12 cellular contexts compared by ENCODE assay signal in genomic region chr2:72116081-72116533, GRCh38. TPM values are rescaled to one million over a fixed set of nuclear protein-coding genes. Genes with fewer than 3 reads are reported as not detected.
DNase-seq lines count a peak whose midpoint lies in the region; ATAC-seq and TF ChIP-seq lines count a peak whose summit lies in the region.
"Had no signal": no experiment of that assay in that cellular context is flagged by ENCODE, and none has a peak within 500 bp of the region (broad histone marks: within the 10 kb centered on the region; RNA-seq: fewer than 3 reads in every experiment).

No MANE protein-coding gene starts in this region.

- peak overlapping the region; percentile 41 for H2BK12ac ChIP-seq in trophoblast cell (ENCODE audit: low read length)

- intact Hi-C loops in IMR-90 (cut with micrococcal nuclease) = no loop called here
- intact Hi-C loops in colonic mucosa (cut with DNase I) = no loop called here
- intact Hi-C loops in testis (cut with DNase I; ENCODE audit: low total_unique reads) = no loop called here

- no peaks in the 10 kb centered on the region for H3K9me1 ChIP-seq in IMR-90 (ENCODE audit: insufficient read depth, low read length)

- H4K8ac ChIP-seq in IMR-90 (ENCODE audit: low read depth in 2 of 2, low read length in 2 of 2) = 0 out of 4 replicates have a peak overlapping the region, but pooled peaks of 1 of the 2 experiments have one; percentile 40
- H4K8ac ChIP-seq in trophoblast cell (ENCODE audit: low read depth, low read length) = no peak overlapping the region

- H3K23ac ChIP-seq in IMR-90 (ENCODE audit: low read depth, low read length) (no peak overlapping the region), trophoblast cell (ENCODE audit: low read length) (no peak overlapping the region)

- no peak overlapping the region for H3K27ac ChIP-seq in IMR-90 (ENCODE audit: insufficient read depth, low read length)
- H3K27ac ChIP-seq in colonic mucosa = no peak overlapping the region
- peak overlapping the region; percentile 79 for H3K27ac ChIP-seq in trophoblast cell (ENCODE audit: low read depth, low read length)
- no peak overlapping the region for H3K27ac ChIP-seq in testis
- H3K27ac ChIP-seq: esophagus muscularis mucosa, HL-60 had no signal

- H3K27me3 ChIP-seq in IMR-90 (ENCODE audit: control insufficient read depth, insufficient read depth, low read length) (peaks cover 8% of the 10 kb centered on the region), colonic mucosa (no peaks in the 10 kb centered on the region), trophoblast cell (ENCODE audit: insufficient read depth, low read length) (no peaks in the 10 kb centered on the region), testis (no peaks in the 10 kb centered on the region)

- DNase-seq in GM13977 (ENCODE audit: low spot score) (no peak), IMR-90 (no peak), colonic mucosa (peak; percentile 9), trophoblast cell (peak; percentile 67 to 85), testis (no peak)
- DNase-seq: activated CD8-positive, alpha-beta memory T cell treated with anti-CD3 and anti-CD28 coated beads, Interleukin-2, amount 50 U/mL, for 48 hours; stimulated activated CD8-positive, alpha-beta memory T cell treated with anti-CD3 and anti-CD28 coated beads, Interleukin-4, amount 100 ng/mL, for 48 hours had no signal

- H3K79me2 ChIP-seq in trophoblast cell (ENCODE audit: control insufficient read depth, insufficient read depth, low read length, poor library complexity) = no peaks in the 10 kb centered on the region

- no peaks in the 10 kb centered on the region for H3K9me3 ChIP-seq in IMR-90 (ENCODE audit: control insufficient read depth, insufficient read depth, low read length)
- H3K9me3 ChIP-seq in colonic mucosa = no peaks in the 10 kb centered on the region
- peaks cover under 1% of the 10 kb centered on the region for H3K9me3 ChIP-seq in trophoblast cell (ENCODE audit: insufficient read depth, low read depth, low read length)
- no peaks in the 10 kb centered on the region for H3K9me3 ChIP-seq in testis
- H3K9me3 ChIP-seq: esophagus muscularis mucosa had no signal

- H2BK120ac ChIP-seq in IMR-90 (ENCODE audit: low read depth, low read length) = no peak overlapping the region
- peak overlapping the region; percentile 18 for H2BK120ac ChIP-seq in trophoblast cell (ENCODE audit: insufficient read depth, low read length, poor library complexity)

- H4K5ac ChIP-seq in IMR-90 (ENCODE audit: low read depth, low read length) = no peak overlapping the region

- no peak for TF ChIP-seq RAD21 in IMR-90 (IDR thresholded peaks at IDR 0.05; ENCODE audit: low read length)

- H3K4me3 ChIP-seq in IMR-90 (ENCODE audit: insufficient read depth, low read depth, low read length) (no peak overlapping the region), colonic mucosa (no peak overlapping the region), trophoblast cell (ENCODE audit: low read depth, low read length) (no peak overlapping the region), testis (no peak overlapping the region)
- H3K4me3 ChIP-seq: esophagus muscularis mucosa had no signal

- in situ Hi-C loops in GM13977 (cut with MboI; ENCODE audit: low pct_unique_long_range_greater_than_20kb, low sequenced_read_pairs, unreplicated experiment) = no loop called here
- in situ Hi-C loops in IMR-90 (cut with MboI; ENCODE audit: low sequenced_read_pairs) = no loop called here

- H3K79me1 ChIP-seq in IMR-90 (ENCODE audit: low read depth in 1 of 2, low read length in 2 of 2) (no peaks in the 10 kb centered on the region), trophoblast cell (ENCODE audit: low read length) (peaks cover 11% of the 10 kb centered on the region)

- H3K4ac ChIP-seq in IMR-90 (ENCODE audit: low read depth, low read length) (no peak overlapping the region; the same call in 1 of the 2 replicates), trophoblast cell (ENCODE audit: low read depth, low read length) (no peak overlapping the region)

- H3K9ac ChIP-seq in IMR-90 (ENCODE audit: low read depth, low read length) (no peak overlapping the region), colonic mucosa (ENCODE audit: low read depth in 2 of 2, low read length in 2 of 2) (no peak overlapping the region), trophoblast cell (ENCODE audit: low read length) (no peak overlapping the region)

- dilution Hi-C loops in IMR-90 (cut with HindIII; ENCODE audit: low sequenced_read_pairs, unreplicated experiment) = no loop called here

- no peak overlapping the region for H4K12ac ChIP-seq in trophoblast cell (ENCODE audit: low read depth, low read length)

- H2AK5ac ChIP-seq in IMR-90 (ENCODE audit: low read depth, low read length) (no peak overlapping the region), trophoblast cell (ENCODE audit: low read length) (peak overlapping the region; percentile 10)

- H3K4me1 ChIP-seq in IMR-90 (ENCODE audit: control insufficient read depth, insufficient read depth, low read length) (peaks cover 11% of the 10 kb centered on the region; the same call in 1 of the 2 replicates), colonic mucosa (no peaks in the 10 kb centered on the region), trophoblast cell (ENCODE audit: control insufficient read depth in 1 of 2, insufficient read depth in 2 of 2, low read length in 2 of 2) (peaks cover 21 to 25% of the 10 kb centered on the region in 2 experiments), testis (no peaks in the 10 kb centered on the region)

- ATAC-seq in IMR-90 (ENCODE audit: low read depth) (peak; percentile 17), GM19324 (IDR thresholded peaks at IDR 0.05; ENCODE audit: low FRiP score, unreplicated experiment) (no peak), HG03460 (IDR thresholded peaks at IDR 0.05; ENCODE audit: unreplicated experiment) (no peak), HG03280 (IDR thresholded peaks at IDR 0.05; ENCODE audit: unreplicated experiment) (no peak)

- H3K18ac ChIP-seq in IMR-90 (ENCODE audit: low read depth, low read length) = no peak overlapping the region
- H3K18ac ChIP-seq in trophoblast cell (ENCODE audit: low read length) = peak overlapping the region; percentile 13

- H3K14ac ChIP-seq in IMR-90 (replicated peaks; ENCODE audit: low read depth, low read length) (no peak overlapping the region), trophoblast cell (ENCODE audit: low read length) (peak overlapping the region; percentile 18)

- no peak overlapping the region for H2AK9ac ChIP-seq in IMR-90 (replicated peaks; ENCODE audit: low read depth, low read length, poor library complexity)

- H4K91ac ChIP-seq in IMR-90 (ENCODE audit: insufficient read depth, low read depth, low read length) (no peak overlapping the region), trophoblast cell (ENCODE audit: low read depth, low read length) (peak overlapping the region; percentile 84)

- no peak overlapping the region; the same call in 2 of the 3 replicates for H2BK15ac ChIP-seq in IMR-90 (ENCODE audit: low read depth, low read length)

- POLR2A ChIA-PET in IMR-90 (lab: Charles Lee; ENCODE audit: unreplicated experiment) = no interaction called here

- no TSS peak for BruUV-seq in IMR-90 (replicated peaks; lab: Mats Ljungman, UMichigan)

- H3K36me3 ChIP-seq in IMR-90 (ENCODE audit: control insufficient read depth, insufficient read depth, low read length) (no peaks in the 10 kb centered on the region), colonic mucosa (no peaks in the 10 kb centered on the region), trophoblast cell (ENCODE audit: control insufficient read depth in 1 of 2, insufficient read depth in 2 of 2, low read length in 2 of 2) (no peaks in the 10 kb centered on the region), testis (ENCODE audit: low read depth, missing control alignments) (no peaks in the 10 kb centered on the region)
- H3K36me3 ChIP-seq: esophagus muscularis mucosa had no signal

- TF ChIP-seq POLR2A in IMR-90 (IDR thresholded peaks at IDR 0.05; ENCODE audit: low read depth, low read length) = no peak
- no peak for TF ChIP-seq POLR2A in testis (IDR thresholded peaks at IDR 0.05)

- no peak overlapping the region for H2BK5ac ChIP-seq in IMR-90 (ENCODE audit: low read depth, low read length, poor library complexity, severe bottlenecking)
- no peak overlapping the region for H2BK5ac ChIP-seq in trophoblast cell (ENCODE audit: low read depth, low read length, poor library complexity)

- CTCF ChIA-PET in IMR-90 (lab: Yijun Ruan, JAX) = interaction anchor here (0.7 to 0.9 kb wide), 2 partner anchors 13 to 14 kb away, joined by 4 to 6 read pairs; no protein-coding TSS in a partner anchor

- TF ChIP-seq CTCF in GM13977 (IDR thresholded peaks at IDR 0.05; ENCODE audit: extremely low read depth, insufficient read depth, missing control alignments) = peak; percentile 22
- 0 out of 2 replicates have a peak, but pooled peaks have one; percentile 17 for TF ChIP-seq CTCF in IMR-90 (conservative IDR thresholded peaks at IDR 0.05; ENCODE audit: low read depth, low read length)
- TF ChIP-seq CTCF in colonic mucosa (IDR thresholded peaks at IDR 0.05) = no peak
- peak in 1 of 3 experiments; percentile 29 for TF ChIP-seq CTCF in testis (IDR thresholded peaks at IDR 0.05)

- WGBS in IMR-90 (ENCODE audit: extremely low coverage in 2 of 2, insufficient read length in 1 of 2), 2 experiments = 0% methylated on average over 1 of the region's 4 CpGs; no CpG with 5 or more reads in 1 of the 2 experiments
- no CpG with 5 or more reads among the region's 4 CpGs for WGBS in trophoblast cell (ENCODE audit: extremely low coverage, insufficient coverage, insufficient read length)
- 75 to 87% methylated on average over 2 to 4 of the region's 4 CpGs for WGBS in testis, 2 donors

- H3K4me2 ChIP-seq in IMR-90 (ENCODE audit: low read depth, low read length) (no peak overlapping the region; the same call in 1 of the 2 replicates), trophoblast cell (ENCODE audit: low read length) (peak overlapping the region; percentile 46)

- H2AFZ ChIP-seq in IMR-90 (replicated peaks; ENCODE audit: low read length, poor library complexity) = peak overlapping the region; percentile 88
- H2AFZ ChIP-seq in trophoblast cell (ENCODE audit: insufficient read depth, low read length, poor library complexity) = no peak overlapping the region

- H2BK20ac ChIP-seq in IMR-90 (ENCODE audit: low read depth, low read length) = no peak overlapping the region

- no peak overlapping the region for H3K56ac ChIP-seq in IMR-90 (ENCODE audit: extremely low read depth, insufficient read depth, low read length)

- no peaks in the 10 kb centered on the region for H4K20me1 ChIP-seq in IMR-90 (ENCODE audit: insufficient read depth, low read length)

TF ChIP-seq in IMR-90, 13 proteins besides CTCF, POLR2A, EP300 and RAD21 (continues in another document):
- no peak for TF ChIP-seq CEBPB (IDR thresholded peaks at IDR 0.05; ENCODE audit: low read depth, low read length)
- TF ChIP-seq MXI1 (IDR thresholded peaks at IDR 0.05; ENCODE audit: borderline replicate concordance, low read depth, low read length) = no peak
- no peak for TF ChIP-seq NFE2L2 (IDR thresholded peaks at IDR 0.05; ENCODE audit: low read depth, low read length)

RNA-seq across cellular contexts. Expression of gene CYP26B1, which starts 31.6 kb away (rescaled TPM):
- total RNA-seq in IMR-90 (2012; rRNA removed) = not detected in 2 replicates
- 0.01 and 0.02 TPM in 2 replicates for polyA plus RNA-seq in IMR-90 (2012; rRNA removed)
- 0.03 TPM in 1 of 2 replicates, not detected in the other for polyA plus RNA-seq in IMR-90 (2012; cell fraction: cytosol; rRNA removed)
- 0.25 and 0.62 TPM in 2 replicates for polyA plus RNA-seq in IMR-90 (2012; cell fraction: nucleus; rRNA removed; ENCODE audit: low replicate concordance)
- total RNA-seq in colonic mucosa = 1 to 10 TPM; 1.0 to 1.9 TPM
- 5.7 and 5.9 TPM in 2 replicates for polyA plus RNA-seq in trophoblast cell (2013)
- 10 to 100 TPM; 42.1 to 86.2 TPM for total RNA-seq in testis
- 31.6 TPM for polyA plus RNA-seq in testis (ENCODE audit: insufficient read depth, low read depth, low replicate concordance)

Comparison
In these comparisons a context has a peak if more than half of its experiments do, and no peak if none do; other contexts are left out.
1. DNase-seq: peak in colonic mucosa (single experiment) and trophoblast cell (2 of 2); none in GM13977 (single experiment), IMR-90 (single experiment) and testis (single experiment).
2. RNA of gene CYP26B1, which starts 31.6 kb away (total RNA-seq): 42.1 to 86.2 TPM in testis; 1.0 to 1.9 TPM in colonic mucosa and not detected in IMR-90; every median in the first group is over 10 times any median in the second.